Comparison of ENCODE assay signal across 8 cellular contexts in the genomic region with DNA sequence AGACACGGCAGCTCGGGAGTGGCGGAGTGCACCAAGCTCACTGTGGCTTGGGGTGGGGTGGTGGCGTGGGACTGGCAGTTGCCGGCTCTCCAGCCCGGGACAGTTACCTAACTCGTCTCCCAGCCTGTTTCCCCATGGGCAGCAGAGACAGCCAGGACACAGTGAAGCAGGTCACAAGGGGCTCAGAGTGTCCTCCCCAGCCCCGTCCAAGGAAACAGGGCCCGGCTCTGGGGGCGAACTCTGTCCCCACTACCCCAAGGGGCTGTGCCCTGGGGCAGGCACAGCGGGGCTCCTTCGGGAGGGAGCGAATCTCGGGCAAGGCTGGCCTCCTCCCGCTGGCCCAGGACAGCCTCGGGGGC. TPM values are rescaled to one million over a fixed set of nuclear protein-coding genes. Genes with fewer than 3 reads are reported as not detected.
DNase-seq lines count a peak whose midpoint lies in the region; ATAC-seq and TF ChIP-seq lines count a peak whose summit lies in the region.

No MANE protein-coding gene starts in this region.

- H3K27ac ChIP-seq in DOHH2 (ENCODE audit: low read depth, low read length): no peak overlapping the region
- peak overlapping the region; percentile 32 for H3K27ac ChIP-seq in effector memory CD4-positive, alpha-beta T cell (ENCODE audit: insufficient read depth, low read length, poor library complexity, severe bottlenecking)

- no peaks in the 10 kb centered on the region for H3K36me3 ChIP-seq in DOHH2 (ENCODE audit: control insufficient read depth, low read length)
- no peaks in the 10 kb centered on the region for H3K36me3 ChIP-seq in effector memory CD4-positive, alpha-beta T cell (ENCODE audit: control insufficient read depth, insufficient read depth, low read length)

- H3K27me3 ChIP-seq in DOHH2 (ENCODE audit: control insufficient read depth, low read length): peaks cover 6% of the 10 kb centered on the region
- no peaks in the 10 kb centered on the region for H3K27me3 ChIP-seq in effector memory CD4-positive, alpha-beta T cell (replicated peaks; ENCODE audit: control insufficient read depth, insufficient read depth, low read length, poor library complexity, severe bottlenecking)

- H4K20me1 ChIP-seq in DOHH2 (ENCODE audit: control insufficient read depth, insufficient read depth, low read depth, low read length): no peaks in the 10 kb centered on the region

- no peaks in the 10 kb centered on the region for H3K9me2 ChIP-seq in DOHH2 (replicated peaks; ENCODE audit: control insufficient read depth, low read length)

- peaks cover 15 to 46% (median 41%) of the 10 kb centered on the region in 4 donors for H3K4me1 Mint-ChIP-seq in naive thymus-derived CD8-positive, alpha-beta T cell
- H3K4me1 Mint-ChIP-seq in glutamatergic neuron (ENCODE audit: low read depth, unreplicated experiment): no peaks in the 10 kb centered on the region

- no peaks in the 10 kb centered on the region for H3K9me3 ChIP-seq in DOHH2 (ENCODE audit: control insufficient read depth, insufficient read depth, low read length)
- H3K9me3 ChIP-seq in effector memory CD4-positive, alpha-beta T cell (ENCODE audit: control insufficient read depth, low read length): no peaks in the 10 kb centered on the region

- H3K27me3 Mint-ChIP-seq in naive thymus-derived CD8-positive, alpha-beta T cell: no peaks in the 10 kb centered on the region
- H3K27me3 Mint-ChIP-seq in glutamatergic neuron (ENCODE audit: unreplicated experiment): no peaks in the 10 kb centered on the region

- CTCF ChIA-PET in HEK293T (lab: Yijun Ruan, JAX): no interaction called here

- H3K36me3 Mint-ChIP-seq in naive thymus-derived CD8-positive, alpha-beta T cell: no peaks in the 10 kb centered on the region
- H3K36me3 Mint-ChIP-seq in glutamatergic neuron (ENCODE audit: unreplicated experiment): no peaks in the 10 kb centered on the region

- H3F3A ChIP-seq in DOHH2 (ENCODE audit: control insufficient read depth, insufficient read depth): peaks cover 21% of the 10 kb centered on the region

- H3K79me2 ChIP-seq in DOHH2 (ENCODE audit: control insufficient read depth, low read length): peaks cover 28% of the 10 kb centered on the region

- H3K4me3 ChIP-seq in DOHH2 (ENCODE audit: low read length): peak overlapping the region; percentile 93
- H3K4me3 ChIP-seq in Jurkat, Clone E6-1 (ENCODE audit: low read length): peak overlapping the region; percentile 74
- H3K4me3 ChIP-seq in effector memory CD4-positive, alpha-beta T cell (ENCODE audit: insufficient read depth, low read depth, low read length, poor library complexity, severe bottlenecking): peak overlapping the region; percentile 68

- H3K27ac Mint-ChIP-seq in naive thymus-derived CD8-positive, alpha-beta T cell: peak overlapping the region in 8 of 10 donors; percentile 31 to 93 (median 72)
- no peak overlapping the region for H3K27ac Mint-ChIP-seq in glutamatergic neuron (ENCODE audit: unreplicated experiment)

- H3K4me1 ChIP-seq in DOHH2 (ENCODE audit: control insufficient read depth, low read length): peaks cover 69% of the 10 kb centered on the region
- H3K4me1 ChIP-seq in effector memory CD4-positive, alpha-beta T cell (ENCODE audit: control insufficient read depth, insufficient read depth, low read length, poor library complexity, severe bottlenecking): peaks cover 14% of the 10 kb centered on the region

- H3K4me2 ChIP-seq in DOHH2 (ENCODE audit: low read length): peak overlapping the region; percentile 94

- peak overlapping the region; percentile 75 to 95 (median 88) for H3K4me3 Mint-ChIP-seq in naive thymus-derived CD8-positive, alpha-beta T cell
- H3K4me3 Mint-ChIP-seq in glutamatergic neuron (ENCODE audit: unreplicated experiment): no peak overlapping the region

- no peak for TF ChIP-seq CTCF in DOHH2 (IDR thresholded peaks at IDR 0.05; ENCODE audit: low read depth, low read length, poor library complexity, severe bottlenecking)
- TF ChIP-seq CTCF in glutamatergic neuron (IDR thresholded peaks at IDR 0.05; ENCODE audit: partially characterized antibody, unreplicated experiment): no peak

- H3K9me3 Mint-ChIP-seq in naive thymus-derived CD8-positive, alpha-beta T cell: no peaks in the 10 kb centered on the region
- H3K9me3 Mint-ChIP-seq in glutamatergic neuron (ENCODE audit: unreplicated experiment): no peaks in the 10 kb centered on the region

- DNase-seq in Jurkat, Clone E6-1 (ENCODE audit: low read depth, low spot score): no peak
- no peak for DNase-seq in effector memory CD4-positive, alpha-beta T cell
- DNase-seq in naive thymus-derived CD8-positive, alpha-beta T cell: peak in 2 of 10 donors; percentile 18 to 21
- no peak for DNase-seq in glutamatergic neuron
- DNase-seq in HPDE6-E6E7 (ENCODE audit: extremely low spot score): no peak
- DNase-seq in HEK293T (ENCODE audit: extremely low spot score): no peak

- POLR2A ChIA-PET in naive thymus-derived CD8-positive, alpha-beta T cell (lab: Charles Lee): interaction anchor here (0.6 to 1.6 kb wide), 2 partner anchors 10 to 39 kb away, joined by 3 to 5 read pairs; no protein-coding TSS in a partner anchor
- POLR2A ChIA-PET in HEK293T (lab: Yijun Ruan, JAX): no interaction called here

- peak in 1 of 2 donors; percentile 4 for ATAC-seq in naive thymus-derived CD8-positive, alpha-beta T cell
- no peak for ATAC-seq in HG02798 (IDR thresholded peaks at IDR 0.05; ENCODE audit: poor library complexity, unreplicated experiment)

TF ChIP-seq in HEK293T, 16 proteins besides CTCF, POLR2A, EP300 and RAD21:
- TF ChIP-seq SUZ12 (IDR thresholded peaks at IDR 0.05) (no peak), NFRKB (IDR thresholded peaks at IDR 0.05) (no peak), SP1 (IDR thresholded peaks at IDR 0.05) (no peak), L3MBTL2 (conservative IDR thresholded peaks at IDR 0.05) (no peak), HDGF (IDR thresholded peaks at IDR 0.05; ENCODE audit: borderline replicate concordance) (no peak), TARDBP (IDR thresholded peaks at IDR 0.05) (no peak), CTBP1 (IDR thresholded peaks at IDR 0.05; ENCODE audit: borderline replicate concordance) (no peak), FOXM1 (IDR thresholded peaks at IDR 0.05; ENCODE audit: borderline replicate concordance) (no peak), ZNF384 (IDR thresholded peaks at IDR 0.05) (no peak), LEF1 (IDR thresholded peaks at IDR 0.05; ENCODE audit: borderline replicate concordance) (no peak), BHLHE40 (IDR thresholded peaks at IDR 0.05; ENCODE audit: borderline replicate concordance) (no peak), ELF4 (IDR thresholded peaks at IDR 0.05) (no peak), FOXA1 (IDR thresholded peaks at IDR 0.05) (no peak), ARNT (IDR thresholded peaks at IDR 0.05) (no peak), FOXK2 (IDR thresholded peaks at IDR 0.05) (no peak)
- TF ChIP-seq, protein P1, sequence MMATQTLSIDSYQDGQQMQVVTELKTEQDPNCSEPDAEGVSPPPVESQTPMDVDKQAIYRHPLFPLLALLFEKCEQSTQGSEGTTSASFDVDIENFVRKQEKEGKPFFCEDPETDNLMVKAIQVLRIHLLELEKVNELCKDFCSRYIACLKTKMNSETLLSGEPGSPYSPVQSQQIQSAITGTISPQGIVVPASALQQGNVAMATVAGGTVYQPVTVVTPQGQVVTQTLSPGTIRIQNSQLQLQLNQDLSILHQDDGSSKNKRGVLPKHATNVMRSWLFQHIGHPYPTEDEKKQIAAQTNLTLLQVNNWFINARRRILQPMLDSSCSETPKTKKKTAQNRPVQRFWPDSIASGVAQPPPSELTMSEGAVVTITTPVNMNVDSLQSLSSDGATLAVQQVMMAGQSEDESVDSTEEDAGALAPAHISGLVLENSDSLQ (IDR thresholded peaks at IDR 0.05): no peak

RNA-seq across cellular contexts. Expression of a gene that starts 0.8 kb away (rescaled TPM):
- 2.2 TPM for polyA plus RNA-seq in Jurkat, Clone E6-1 (2012; ENCODE audit: insufficient read depth, insufficient read length)
- total RNA-seq in naive thymus-derived CD8-positive, alpha-beta T cell: 1 to 10 TPM; 5.4 to 5.6 TPM
- 1 to 10 TPM in 2 of 3 donors, under 1 TPM in 1; 0.56 to 3.1 (median 1.6) TPM for polyA plus RNA-seq in naive thymus-derived CD8-positive, alpha-beta T cell
- total RNA-seq in glutamatergic neuron (ENCODE audit: unreplicated experiment): 0.76 TPM

RNA-seq across cellular contexts. Expression of a gene that starts 58.7 kb away (rescaled TPM):
- polyA plus RNA-seq in Jurkat, Clone E6-1 (2012; ENCODE audit: insufficient read depth, insufficient read length): not detected
- under 1 TPM; 0.49 to 0.55 TPM for total RNA-seq in naive thymus-derived CD8-positive, alpha-beta T cell
- not detected for polyA plus RNA-seq in naive thymus-derived CD8-positive, alpha-beta T cell
- total RNA-seq in glutamatergic neuron (ENCODE audit: unreplicated experiment): 0.64 TPM
